8 cellular contexts compared by ENCODE assay signal in genomic region chr9:3525836-3526165, GRCh38. TPM values are rescaled to one million over a fixed set of nuclear protein-coding genes. Genes with fewer than 3 reads are reported as not detected.
DNase-seq lines count a peak whose midpoint lies in the region; ATAC-seq and TF ChIP-seq lines count a peak whose summit lies in the region.

RFX3 (minus strand) TSS chr9:3526001; CDS start chr9:3395588, 130,413 bp downstream.

- ATAC-seq in GM19467 (IDR thresholded peaks at IDR 0.05; ENCODE audit: unreplicated experiment), result peak; percentile 45
- ATAC-seq in activated CD8-positive, alpha-beta T cell treated with anti-CD3 and anti-CD28 coated beads for 36 hours, result peak; percentile 62
- ATAC-seq in lower lobe of right lung, result peak; percentile 95 to 97

- H3K4me1 ChIP-seq in duodenal mucosa (ENCODE audit: control insufficient read depth in 1 of 2, insufficient read depth in 2 of 2, low read length in 2 of 2) (peaks cover 14 to 20% of the 10 kb centered on the region in 2 donors), lower lobe of right lung (peaks cover 22% of the 10 kb centered on the region)

- H3K4me1 Mint-ChIP-seq in CD14-positive monocyte, result peaks cover 40% of the 10 kb centered on the region
- peaks cover 40% of the 10 kb centered on the region for H3K4me1 Mint-ChIP-seq in activated CD8-positive, alpha-beta T cell treated with anti-CD3 and anti-CD28 coated beads for 36 hours (ENCODE audit: low read depth)

- TF ChIP-seq CTCF in CD14-positive monocyte (IDR thresholded peaks at IDR 0.05), result no peak
- no peak for TF ChIP-seq CTCF in HL-60 (IDR thresholded peaks at IDR 0.05; ENCODE audit: insufficient read depth, low read length)
- no peak for TF ChIP-seq CTCF in activated CD8-positive, alpha-beta T cell treated with anti-CD3 and anti-CD28 coated beads for 36 hours (IDR thresholded peaks at IDR 0.05)
- no peak for TF ChIP-seq CTCF in lower lobe of right lung (IDR thresholded peaks at IDR 0.05)

- H3K27me3 ChIP-seq in HL-60 (ENCODE audit: insufficient read depth, poor library complexity, severe bottlenecking), result no peaks in the 10 kb centered on the region
- H3K27me3 ChIP-seq in duodenal mucosa (ENCODE audit: control insufficient read depth in 1 of 2, insufficient read depth in 2 of 2, low read length in 2 of 2), result no peaks in the 10 kb centered on the region
- no peaks in the 10 kb centered on the region for H3K27me3 ChIP-seq in lower lobe of right lung (ENCODE audit: low read depth)

- CTCF ChIA-PET in activated CD8-positive, alpha-beta T cell treated with anti-CD3 and anti-CD28 coated beads for 36 hours (lab: Charles Lee), result interaction anchor here (1.4 to 1.7 kb wide), 2 partner anchors 11 to 45 kb away, joined by 3 to 5 read pairs; no protein-coding TSS in a partner anchor

- H3K27ac Mint-ChIP-seq in CD14-positive monocyte, result peak within 1 kb of the TSS; percentile 99 to 100 (median 100)
- H3K27ac Mint-ChIP-seq in activated CD8-positive, alpha-beta T cell treated with anti-CD3 and anti-CD28 coated beads for 36 hours, result peak within 1 kb of the TSS; percentile 99

- peak within 1 kb of the TSS; percentile 100 for H3K9ac ChIP-seq in duodenal mucosa (ENCODE audit: low read depth in 1 of 2, low read length in 2 of 2)

- DNase-seq in CD14-positive monocyte (ENCODE audit: low spot score) (peak; percentile 89), HL-60 (ENCODE audit: low read depth in 1 of 2, low spot score in 1 of 2) (peak; percentile 87), NCI-H82 treated with DMSO at 0.1 percent for 48 hours (lab: John Stamatoyannopoulos, UW; ENCODE audit: unreplicated experiment) (peak; percentile 46), lower lobe of right lung (peak; percentile 93)
- DNase-seq in activated CD8-positive, alpha-beta T cell treated with anti-CD3 and anti-CD28 coated beads for 36 hours, result peak; percentile 92
- DNase-seq in stimulated activated CD4-positive, alpha-beta T cell treated with anti-CD3 and anti-CD28 coated beads, TNF-alpha, amount 100 ng/mL, for 24 hours (ENCODE audit: low read depth in 3 of 3), result peak; percentile 84 to 90 (median 85)

- no peaks in the 10 kb centered on the region for H3K9me3 ChIP-seq in duodenal mucosa (ENCODE audit: control insufficient read depth in 1 of 2, low read length in 2 of 2)
- no peaks in the 10 kb centered on the region for H3K9me3 ChIP-seq in lower lobe of right lung

- peak within 1 kb of the TSS; percentile 90 for H3K4me3 ChIP-seq in HL-60 (replicated peaks; ENCODE audit: insufficient read depth, low read length)
- H3K4me3 ChIP-seq in duodenal mucosa (ENCODE audit: low read depth in 1 of 2, low read length in 2 of 2), result peak within 1 kb of the TSS; percentile 90 to 98
- peak within 1 kb of the TSS; percentile 76 for H3K4me3 ChIP-seq in lower lobe of right lung

- H3K36me3 ChIP-seq in duodenal mucosa (ENCODE audit: control insufficient read depth in 1 of 2, insufficient read depth in 2 of 2, low read length in 2 of 2) (no peaks in the 10 kb centered on the region), lower lobe of right lung (no peaks in the 10 kb centered on the region)

- H3K9me3 Mint-ChIP-seq in CD14-positive monocyte, result peaks cover 0 to 2% (median 0%) of the 10 kb centered on the region in 7 donors
- H3K9me3 Mint-ChIP-seq in activated CD8-positive, alpha-beta T cell treated with anti-CD3 and anti-CD28 coated beads for 36 hours, result peaks cover 2% of the 10 kb centered on the region

- intact Hi-C loops in CD14-positive monocyte (cut with micrococcal nuclease) (loop anchor here (2.0 to 10.0 kb wide), 3 partner anchors 51 to 1511 kb away; partner anchors contain the start of genes SMARCA2 (in 2 of the 2) and PUM3 (in 1 of the 2)), lower lobe of right lung (cut with DNase I) (no loop called here)
- intact Hi-C loops in activated CD8-positive, alpha-beta T cell treated with anti-CD3 and anti-CD28 coated beads for 36 hours (cut with micrococcal nuclease), result loop anchor here (5.0 to 10.0 kb wide), 3 partner anchors 48 to 141 kb away; no protein-coding TSS in a partner anchor

- POLR2A ChIA-PET in activated CD8-positive, alpha-beta T cell treated with anti-CD3 and anti-CD28 coated beads for 36 hours (lab: Charles Lee), result interaction anchor here (0.9 to 2.6 kb wide), 6 partner anchors 9 to 1214 kb away, joined by 3 to 20 read pairs (median 4); partner anchors contain the start of gene PUM3

- H3K27ac ChIP-seq in HL-60 (replicated peaks) (peak within 1 kb of the TSS; percentile 100), duodenal mucosa (ENCODE audit: low read depth, low read length) (peak within 1 kb of the TSS; percentile 100), lower lobe of right lung (peak within 1 kb of the TSS; percentile 100)

- H3K27me3 Mint-ChIP-seq in CD14-positive monocyte (ENCODE audit: low read depth in 3 of 3), result peaks cover 0 to 4% (median 3%) of the 10 kb centered on the region in 3 donors
- no peaks in the 10 kb centered on the region for H3K27me3 Mint-ChIP-seq in activated CD8-positive, alpha-beta T cell treated with anti-CD3 and anti-CD28 coated beads for 36 hours

- peak within 1 kb of the TSS; percentile 94 to 98 for H3K4me3 Mint-ChIP-seq in CD14-positive monocyte
- H3K4me3 Mint-ChIP-seq in activated CD8-positive, alpha-beta T cell treated with anti-CD3 and anti-CD28 coated beads for 36 hours, result peak within 1 kb of the TSS; percentile 96

- H3K36me3 Mint-ChIP-seq in CD14-positive monocyte, result peaks cover 9 to 14% of the 10 kb centered on the region in 2 donors
- H3K36me3 Mint-ChIP-seq in activated CD8-positive, alpha-beta T cell treated with anti-CD3 and anti-CD28 coated beads for 36 hours (ENCODE audit: low read depth), result peaks cover 20% of the 10 kb centered on the region

RNA-seq across cellular contexts. Expression of gene RFX3, which starts in this region (rescaled TPM):
- 1 to 10 TPM; 1.7 to 3.2 TPM for polyA plus RNA-seq in CD14-positive monocyte
- 10 to 100 TPM; 10.3 to 12.3 TPM for total RNA-seq in activated CD8-positive, alpha-beta T cell treated with anti-CD3 and anti-CD28 coated beads for 36 hours
- 25.4 TPM for total RNA-seq in lower lobe of right lung

Comparison
In these comparisons a context has a peak if more than half of its experiments do, and no peak if none do; other contexts are left out.
1. Peak in every context shown above with its lines: DNase-seq, ATAC-seq, H3K4me3 ChIP-seq and H3K27ac ChIP-seq.
2. ATAC-seq: peak in every context shown above with its lines; median percentile 96 in lower lobe of right lung; 62 in activated CD8-positive, alpha-beta T cell treated with anti-CD3 and anti-CD28 coated beads for 36 hours; 45 in GM19467.